In genomic region chr22:49156662-49157285, GRCh38 we compare ENCODE assay signal across 16 cellular contexts.
DNase-seq lines count a peak whose midpoint lies in the region; ATAC-seq and TF ChIP-seq lines count a peak whose summit lies in the region.
"Had no signal": no experiment of that assay in that cellular context is flagged by ENCODE, and none has a peak within 500 bp of the region (broad histone marks: within the 10 kb centered on the region; RNA-seq: fewer than 3 reads in every experiment).

No MANE protein-coding gene starts in this region.

- no peak overlapping the region for H3K4ac ChIP-seq in neuronal stem cell (ENCODE audit: low read length)

- peak overlapping the region; percentile 34 for H2BK15ac ChIP-seq in neuronal stem cell (ENCODE audit: low read length)

- H3K4me3 ChIP-seq in LNCaP clone FGC (ENCODE audit: low read depth, low read length) (no peak overlapping the region), neuronal stem cell (ENCODE audit: low read length in 2 of 2) (no peak overlapping the region)
- H3K4me3 ChIP-seq: BLaER1 treated with 17β-estradiol and CSF1 and Interleukin-3, amounts not matched to agents 10 nM and 100 nM; testis had no signal

- H4K8ac ChIP-seq in neuronal stem cell (ENCODE audit: low read depth, low read length): no peak overlapping the region

- no peak for TF ChIP-seq CTCF in LNCaP clone FGC (IDR thresholded peaks at IDR 0.05; ENCODE audit: control insufficient read depth, extremely low read depth, insufficient read depth)

- H2BK12ac ChIP-seq in neuronal stem cell (ENCODE audit: low read length): no peak overlapping the region

- H3K4me1 ChIP-seq in neuronal stem cell (ENCODE audit: control insufficient read depth in 2 of 2, insufficient read depth in 1 of 2, low read depth in 1 of 2, low read length in 2 of 2): peaks cover 0 to 13% of the 10 kb centered on the region in 2 donors
- H3K4me1 ChIP-seq: parathyroid adenoma, testis had no signal

- no peak overlapping the region for H2AK5ac ChIP-seq in neuronal stem cell (ENCODE audit: low read depth, low read length)

- ATAC-seq in GM19023 (IDR thresholded peaks at IDR 0.05; ENCODE audit: unreplicated experiment): no peak
- ATAC-seq: activated CD8-positive, alpha-beta T cell treated with anti-CD3 and anti-CD28 coated beads for 36 hours had no signal

- H3K9me3 ChIP-seq in neuronal stem cell (replicated peaks in 1 of 2; ENCODE audit: control insufficient read depth in 2 of 2, insufficient read depth in 1 of 2, low read depth in 1 of 2, low read length in 2 of 2): peaks cover 0 to 2% of the 10 kb centered on the region in 2 donors
- H3K9me3 ChIP-seq: BLaER1 treated with 17β-estradiol and CSF1 and Interleukin-3, amounts not matched to agents 10 nM and 100 nM; testis had no signal

- H3K23ac ChIP-seq in neuronal stem cell (ENCODE audit: low read depth, low read length, poor library complexity): no peak overlapping the region

- no peak overlapping the region for H3K27ac ChIP-seq in neuronal stem cell (replicated peaks; ENCODE audit: low read length)
- H3K27ac ChIP-seq: BLaER1 treated with 17β-estradiol and CSF1 and Interleukin-3, amounts not matched to agents 10 nM and 100 nM; epithelial cell of prostate; parathyroid adenoma; testis had no signal

- H2AFZ ChIP-seq in neuronal stem cell (ENCODE audit: low read length): no peak overlapping the region
- H2AFZ ChIP-seq: parathyroid adenoma had no signal

- no peaks in the 10 kb centered on the region for H3K27me3 ChIP-seq in neuronal stem cell (ENCODE audit: control insufficient read depth in 3 of 3, insufficient read depth in 3 of 3, low read depth in 1 of 3, low read length in 3 of 3)
- H3K27me3 ChIP-seq: BLaER1 treated with 17β-estradiol and CSF1 and Interleukin-3, amounts not matched to agents 10 nM and 100 nM; testis had no signal

- H3K4me2 ChIP-seq in neuronal stem cell (ENCODE audit: insufficient read depth, low read length, poor library complexity, severe bottlenecking): no peak overlapping the region
- H3K4me2 ChIP-seq: BLaER1 treated with 17β-estradiol and CSF1 and Interleukin-3, amounts not matched to agents 10 nM and 100 nM had no signal

- H3K9ac ChIP-seq in neuronal stem cell (ENCODE audit: low read depth, low read length, poor library complexity): no peak overlapping the region
- H3K9ac ChIP-seq: BLaER1 treated with 17β-estradiol and CSF1 and Interleukin-3, amounts not matched to agents 10 nM and 100 nM; parathyroid adenoma had no signal

- no peak overlapping the region for H3K14ac ChIP-seq in neuronal stem cell (ENCODE audit: low read length)

- no peaks in the 10 kb centered on the region for H3K79me1 ChIP-seq in neuronal stem cell (ENCODE audit: low read depth, low read length)

- H3K18ac ChIP-seq in neuronal stem cell (ENCODE audit: low read length): no peak overlapping the region

- H3K36me3 ChIP-seq in neuronal stem cell (replicated peaks in 1 of 2; ENCODE audit: control insufficient read depth in 2 of 2, insufficient read depth in 2 of 2, low read length in 2 of 2): no peaks in the 10 kb centered on the region
- H3K36me3 ChIP-seq: BLaER1 treated with 17β-estradiol and CSF1 and Interleukin-3, amounts not matched to agents 10 nM and 100 nM had no signal

- DNase-seq in LNCaP clone FGC (ENCODE audit: low read depth) (peak; percentile 76), NCI-H2081 (lab: John Stamatoyannopoulos, UW) (peak; percentile 86 to 94), NCI-H774 (lab: John Stamatoyannopoulos, UW) (peak; percentile 70), neuronal stem cell (ENCODE audit: low spot score) (no peak), glomerular visceral epithelial cell (ENCODE audit: extremely low spot score) (no peak), cerebellar nuclear complex (lab: John Stamatoyannopoulos, UW) (no peak)
- DNase-seq in stimulated activated naive CD4-positive, alpha-beta T cell treated with Interleukin-2 at 50 U/mL for 16 hours (lab: John Stamatoyannopoulos, UW): no peak
- DNase-seq: activated CD8-positive, alpha-beta T cell treated with anti-CD3 and anti-CD28 coated beads for 36 hours; amniotic stem cell; SIG-M5; stimulated activated CD4-positive, alpha-beta T cell treated with anti-CD3 and anti-CD28 coated beads, Interleukin-12 subunit alpha, Interleukin-12 subunit beta, amount 100 ng/mL, for 4 hours; testis had no signal

- no CpG with 5 or more reads among the region's 17 CpGs for WGBS in neuronal stem cell (ENCODE audit: extremely low coverage in 2 of 2, insufficient read length in 2 of 2, insufficient replicate concordance in 1 of 2), 2 donors

- no peak overlapping the region for H4K91ac ChIP-seq in neuronal stem cell (ENCODE audit: low read depth, low read length, poor library complexity)

- H2BK120ac ChIP-seq in neuronal stem cell (ENCODE audit: low read depth, low read length): no peak overlapping the region

- H2BK5ac ChIP-seq in neuronal stem cell (ENCODE audit: low read length): no peak overlapping the region

Comparison
In these comparisons a context has a peak if more than half of its experiments do, and no peak if none do; other contexts are left out.
1. DNase-seq: peak in LNCaP clone FGC (single experiment), NCI-H2081 (2 of 2) and NCI-H774 (single experiment); none in neuronal stem cell (single experiment), stimulated activated naive CD4-positive, alpha-beta T cell treated with Interleukin-2 at 50 U/mL for 16 hours (single experiment), glomerular visceral epithelial cell (single experiment) and cerebellar nuclear complex (0 of 2).